Comparison of ENCODE assay signal across 19 cellular contexts in the genomic region with DNA sequence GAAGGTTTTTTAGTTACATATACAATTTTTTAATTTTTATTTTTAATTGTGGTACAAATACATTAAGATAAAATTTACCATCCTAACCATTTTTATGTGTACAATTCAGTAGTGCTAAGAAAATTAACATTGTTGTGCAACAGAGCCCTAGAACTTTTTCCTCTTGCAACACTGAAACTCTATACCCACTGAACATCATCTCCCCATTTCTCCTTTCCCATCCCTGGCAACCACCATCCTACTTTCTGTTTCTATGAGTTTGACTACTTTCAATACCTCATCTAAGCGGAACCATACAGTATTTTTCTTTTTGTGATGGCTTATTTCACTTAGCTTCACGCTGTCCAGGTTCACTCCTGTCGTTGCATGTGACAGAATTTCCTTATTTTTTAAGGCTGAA. TPM values are rescaled to one million over a fixed set of nuclear protein-coding genes. Genes with fewer than 3 reads are reported as not detected.
"Had no signal": no experiment of that assay in that cellular context is flagged by ENCODE, and none has a peak within 500 bp of the region (broad histone marks: within the 10 kb centered on the region; RNA-seq: fewer than 3 reads in every experiment).

No MANE protein-coding gene starts in this region.

- H3K9me3 ChIP-seq: esophagus muscularis mucosa, gastroesophageal sphincter, sigmoid colon, upper lobe of left lung had no signal

- H3K4me1 ChIP-seq: sigmoid colon had no signal

- H3K36me3 ChIP-seq: gastroesophageal sphincter, sigmoid colon had no signal

- H3K27ac ChIP-seq: coronary artery, esophagus muscularis mucosa, gastroesophageal sphincter, sigmoid colon, upper lobe of left lung had no signal

- ATAC-seq: gastroesophageal sphincter; naive thymus-derived CD8-positive, alpha-beta T cell had no signal

- H3K36me3 Mint-ChIP-seq: activated naive CD8-positive, alpha-beta T cell treated with anti-CD3 and anti-CD28 coated beads, Interleukin-2, amount 10 ng/mL, durations not matched to agents 7 days and 5 days; naive thymus-derived CD8-positive, alpha-beta T cell had no signal

- H3K4me3 Mint-ChIP-seq: activated naive CD8-positive, alpha-beta T cell treated with anti-CD3 and anti-CD28 coated beads, Interleukin-2, amount 10 ng/mL, durations not matched to agents 7 days and 5 days; activated T-cell treated with anti-CD3 and anti-CD28 coated beads, Interleukin-2, amount 50 U/mL, for 24 hours; naive thymus-derived CD8-positive, alpha-beta T cell had no signal

- H3K4me3 ChIP-seq: coronary artery, esophagus muscularis mucosa, gastroesophageal sphincter, sigmoid colon, upper lobe of left lung had no signal

- DNase-seq: activated CD8-positive, alpha-beta memory T cell treated with anti-CD3 and anti-CD28 coated beads for 24 hours; activated CD8-positive, alpha-beta memory T cell treated with anti-CD3 and anti-CD28 coated beads, Interleukin-2, amount 50 U/mL, for 4 hours; activated naive CD4-positive, alpha-beta T cell treated with Interleukin-2 at 50 U/mL for 16 hours; activated naive CD8-positive, alpha-beta T cell treated with anti-CD3 and anti-CD28 coated beads, Interleukin-2, amount 10 ng/mL, durations not matched to agents 7 days and 5 days; activated T-cell treated with anti-CD3 and anti-CD28 coated beads, Interleukin-2, amount 50 U/mL, for 24 hours; amygdala; head of caudate nucleus; hypothalamus; mesenchymal stem cell; naive thymus-derived CD8-positive, alpha-beta T cell; sigmoid colon; stimulated activated CD4-positive, alpha-beta T cell treated with anti-CD3 and anti-CD28 coated beads, Interleukin-4, amount 100 ng/mL, for 1 hour; stimulated activated naive CD4-positive, alpha-beta T cell treated with Interleukin-2 at 50 U/mL for 16 hours; T-helper 1 cell; upper lobe of left lung had no signal

- H3K9me3 Mint-ChIP-seq: activated naive CD8-positive, alpha-beta T cell treated with anti-CD3 and anti-CD28 coated beads, Interleukin-2, amount 10 ng/mL, durations not matched to agents 7 days and 5 days; activated T-cell treated with anti-CD3 and anti-CD28 coated beads, Interleukin-2, amount 50 U/mL, for 24 hours; activated T-helper 2 cell treated with anti-CD3 and anti-CD28 coated beads, Interferon-gamma antibody, Interleukin-2, Interleukin-4, amounts not matched to agents 10 μg/mL and 5 μg/mL and 100 μg/mL, durations not matched to agents 14 hours and 24 hours and 36 hours had no signal

- H3K27me3 ChIP-seq: esophagus muscularis mucosa, gastroesophageal sphincter, sigmoid colon, upper lobe of left lung had no signal

- H3K27ac Mint-ChIP-seq: activated naive CD8-positive, alpha-beta T cell treated with anti-CD3 and anti-CD28 coated beads, Interleukin-2, amount 10 ng/mL, durations not matched to agents 7 days and 5 days; activated T-cell treated with anti-CD3 and anti-CD28 coated beads, Interleukin-2, amount 50 U/mL, for 24 hours; activated T-helper 2 cell treated with anti-CD3 and anti-CD28 coated beads, Interferon-gamma antibody, Interleukin-2, Interleukin-4, amounts not matched to agents 10 μg/mL and 5 μg/mL and 100 μg/mL, durations not matched to agents 14 hours and 24 hours and 36 hours; naive thymus-derived CD8-positive, alpha-beta T cell had no signal

RNA-seq across cellular contexts. Expression of a gene that starts 54.1 kb away (rescaled TPM):
- total RNA-seq: activated naive CD8-positive, alpha-beta T cell treated with anti-CD3 and anti-CD28 coated beads, Interleukin-2, amount 10 ng/mL, durations not matched to agents 7 days and 5 days; activated T-helper 2 cell treated with anti-CD3 and anti-CD28 coated beads, Interferon-gamma antibody, Interleukin-2, Interleukin-4, amounts not matched to agents 10 μg/mL and 5 μg/mL and 100 μg/mL, durations not matched to agents 14 hours and 24 hours and 36 hours; naive thymus-derived CD8-positive, alpha-beta T cell had no signal
- polyA plus RNA-seq: naive thymus-derived CD8-positive, alpha-beta T cell had no signal
